In the genomic region with DNA sequence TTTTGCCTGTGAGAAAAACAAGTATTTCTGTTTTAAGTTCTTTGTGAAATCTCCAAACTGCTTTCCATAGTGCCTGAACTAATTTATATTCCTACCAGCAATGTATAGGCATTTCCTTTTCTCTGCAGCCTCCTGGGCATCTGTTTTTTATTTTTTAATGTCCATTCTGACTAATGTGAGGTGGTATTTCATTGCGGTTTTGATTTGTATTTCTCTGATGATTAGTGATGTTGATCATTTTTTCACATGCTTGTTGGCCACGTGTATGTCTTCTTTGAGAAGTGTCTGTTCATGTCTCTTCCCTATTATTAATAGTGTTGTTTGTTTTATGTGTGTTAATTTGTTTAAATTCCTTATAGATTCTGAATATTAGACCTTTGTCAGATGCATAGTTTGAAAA, we compare ENCODE assay signal across 19 cellular contexts.
"Had no signal": no experiment of that assay in that cellular context is flagged by ENCODE, and none has a peak within 500 bp of the region (broad histone marks: within the 10 kb centered on the region; RNA-seq: fewer than 3 reads in every experiment).

No MANE protein-coding gene starts in this region.

- H3K9ac ChIP-seq: neural progenitor cell had no signal

- H3K27ac Mint-ChIP-seq: activated naive CD4-positive, alpha-beta T cell treated with anti-CD3 and anti-CD28 coated beads, Interleukin-2, amount 50 U/mL, for 72 hours; naive thymus-derived CD4-positive, alpha-beta T cell; neural progenitor cell had no signal

- H2AFZ ChIP-seq: neural progenitor cell had no signal

- H3K27me3 Mint-ChIP-seq: central memory CD8-positive, alpha-beta T cell; naive thymus-derived CD4-positive, alpha-beta T cell had no signal

- H3K27ac ChIP-seq: adrenal gland, foreskin keratinocyte, left lung, neural progenitor cell, sigmoid colon, testis, uterus had no signal

- H3K36me3 Mint-ChIP-seq: neural progenitor cell had no signal

- H3K4me3 Mint-ChIP-seq: central memory CD8-positive, alpha-beta T cell; naive thymus-derived CD4-positive, alpha-beta T cell; neural progenitor cell had no signal

- H3K4me3 ChIP-seq: adrenal gland, left lung, lung, neural progenitor cell, sigmoid colon, testis, uterus had no signal

- H3K27me3 ChIP-seq: adrenal gland, foreskin keratinocyte, left lung, neural progenitor cell, sigmoid colon, testis, uterus had no signal

- H3K36me3 ChIP-seq: adrenal gland, left lung, neural progenitor cell, sigmoid colon, uterus had no signal

- H3K9me3 ChIP-seq: adrenal gland, testis, uterus had no signal

- H3K4me2 ChIP-seq: neural progenitor cell had no signal

- H3K4me1 ChIP-seq: adrenal gland, foreskin keratinocyte, left lung, neural progenitor cell, sigmoid colon, testis, uterus had no signal

- FAIRE-seq: endothelial cell of umbilical vein had no signal

- DNase-seq: activated CD4-positive, alpha-beta T cell treated with anti-CD3 and anti-CD28 coated beads for 1 hour; activated T-cell treated with anti-CD3 and anti-CD28 coated beads, Interleukin-2, amount 50 U/mL, for 1 hour; adrenal gland; effector memory CD4-positive, alpha-beta T cell; left lung; naive thymus-derived CD4-positive, alpha-beta T cell; retina; sigmoid colon; stimulated activated CD4-positive, alpha-beta T cell treated with anti-CD3 and anti-CD28 coated beads, Interleukin-4, amount 100 ng/mL, for 1 hour; stimulated activated naive CD4-positive, alpha-beta T cell; testis; trophoblast cell; uterus had no signal

- H3K4me1 Mint-ChIP-seq: central memory CD8-positive, alpha-beta T cell; naive thymus-derived CD4-positive, alpha-beta T cell; neural progenitor cell had no signal
